8 cellular contexts compared by ENCODE assay signal in genomic region chr4:26583865-26584652, GRCh38. TPM values are rescaled to one million over a fixed set of nuclear protein-coding genes. Genes with fewer than 3 reads are reported as not detected.
DNase-seq lines count a peak whose midpoint lies in the region; ATAC-seq, FAIRE-seq and TF ChIP-seq lines count a peak whose summit lies in the region.

A gene with protein sequence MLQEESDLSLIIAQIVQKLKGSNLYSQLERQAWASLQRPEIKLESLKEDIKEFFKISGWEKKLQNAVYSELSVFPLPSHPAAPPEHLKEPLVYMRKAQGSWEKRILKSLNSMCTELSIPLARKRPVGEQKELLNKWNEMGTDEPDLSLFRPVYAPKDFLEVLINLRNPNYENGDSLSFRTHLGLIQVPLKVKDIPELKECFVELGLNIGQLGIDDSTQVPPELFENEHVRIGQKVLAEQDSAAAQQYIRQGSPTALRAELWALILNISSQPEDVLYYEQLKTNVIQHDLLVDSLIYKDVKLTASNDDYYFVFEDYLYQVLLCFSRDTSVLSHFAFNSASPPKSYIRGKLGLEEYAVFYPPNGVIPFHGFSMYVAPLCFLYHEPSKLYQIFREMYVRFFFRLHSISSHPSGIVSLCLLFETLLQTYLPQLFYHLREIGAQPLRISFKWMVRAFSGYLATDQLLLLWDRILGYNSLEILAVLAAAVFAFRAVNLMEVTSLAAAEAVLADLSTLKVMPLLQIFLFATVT (plus strand): TSS chr4:26584084. CDS start chr4:26584194, 110 bp downstream.

- no peak for FAIRE-seq in keratinocyte (lab: Jason Lieb, UNC)

- H4K20me1 ChIP-seq in keratinocyte (ENCODE audit: control insufficient read depth, extremely low read depth, insufficient read depth, low read length): no peaks in the 10 kb centered on the region

- dilution Hi-C loops in keratinocyte (cut with MboI; ENCODE audit: extremely low pct_ligation_motif_present, low sequenced_read_pairs): no loop called here

- peak within 1 kb of the TSS; percentile 73 for H3K27ac ChIP-seq in keratinocyte (ENCODE audit: control insufficient read depth, insufficient read depth, low read length)

- peak within 1 kb of the TSS; percentile 64 to 94 (median 89) for H3K4me3 ChIP-seq in keratinocyte (ENCODE audit: control insufficient read depth in 2 of 3, extremely low read depth in 1 of 3, insufficient read depth in 2 of 3, low read depth in 1 of 3, low read length in 3 of 3)

- H3K4me2 ChIP-seq in keratinocyte (ENCODE audit: control insufficient read depth, extremely low read depth, insufficient read depth, low read depth, low read length): peak within 1 kb of the TSS; percentile 93

- peak within 1 kb of the TSS; percentile 85 for H3K9ac ChIP-seq in keratinocyte (ENCODE audit: control insufficient read depth, extremely low read depth, insufficient read depth, low read length)

- ATAC-seq in GM19025 (IDR thresholded peaks at IDR 0.05; ENCODE audit: low read depth, unreplicated experiment) (peak; percentile 100), HG03280 (IDR thresholded peaks at IDR 0.05; ENCODE audit: unreplicated experiment) (peak; percentile 99)

- no peaks in the 10 kb centered on the region for H3K27me3 ChIP-seq in keratinocyte (ENCODE audit: control insufficient read depth, extremely low read depth, insufficient read depth, low read length)

- no peaks in the 10 kb centered on the region for H3K36me3 ChIP-seq in keratinocyte (ENCODE audit: control insufficient read depth in 2 of 2, extremely low read depth in 1 of 2, insufficient read depth in 2 of 2, low read length in 2 of 2)

- peaks cover 5% of the 10 kb centered on the region for H3K4me1 ChIP-seq in keratinocyte (ENCODE audit: control insufficient read depth, extremely low read depth, insufficient read depth, low read length)

- DNase-seq in AG09319 (ENCODE audit: extremely low read depth, low read depth) (peak; percentile 66), NCI-H345 (lab: John Stamatoyannopoulos, UW) (peak; percentile 90), cerebellar cortex (ENCODE audit: low spot score) (peak; percentile 94), keratinocyte (ENCODE audit: low read depth, low spot score) (no peak)
- DNase-seq in activated CD4-positive, CD25-positive, alpha-beta regulatory T cell treated with anti-CD3 and anti-CD28 coated beads, Interleukin-2, amount 50 U/mL, for 16 hours (ENCODE audit: low read depth, low spot score): peak; percentile 74
- peak; percentile 79 to 81 for DNase-seq in stimulated activated CD4-positive, alpha-beta T cell treated with anti-CD3 and anti-CD28 coated beads, Interleukin-15, amount 100 ng/mL, for 1 hour (ENCODE audit: low read depth in 1 of 2, low spot score in 1 of 2)

- H3K9me1 ChIP-seq in keratinocyte (ENCODE audit: control insufficient read depth, extremely low read depth, insufficient read depth, low read length): no peaks in the 10 kb centered on the region

- TF ChIP-seq CTCF in AG09319 (IDR thresholded peaks at IDR 0.05; ENCODE audit: low read depth, low read length) (no peak), keratinocyte (optimal IDR thresholded peaks at IDR 0.05 in 1 of 3, IDR thresholded peaks at IDR 0.05 in 1 of 3, conservative IDR thresholded peaks at IDR 0.05 in 1 of 3; ENCODE audit: extremely low read depth in 1 of 3, insufficient read depth in 2 of 3, low read length in 3 of 3) (peak in 1 of 3 experiments; percentile 5)

- no peaks in the 10 kb centered on the region for H3K9me3 ChIP-seq in keratinocyte (ENCODE audit: control insufficient read depth, low read depth, low read length)

- peaks cover 25% of the 10 kb centered on the region for H3K79me2 ChIP-seq in keratinocyte (ENCODE audit: control insufficient read depth, insufficient read depth, low read length)

- peak within 1 kb of the TSS; percentile 98 for H2AFZ ChIP-seq in keratinocyte (ENCODE audit: control insufficient read depth, low read length)

RNA-seq across cellular contexts. Expression of the gene that starts here (rescaled TPM):
- polyA plus RNA-seq in keratinocyte: 6.2 to 11.3 TPM (median 9.0 TPM) in 3 replicates
- polyA plus RNA-seq in keratinocyte (2011; ENCODE audit: low read depth): 3.1 TPM
- polyA plus RNA-seq in keratinocyte (2011; cell fraction: cytosol; rRNA removed): 6.1 and 14.7 TPM in 2 replicates
- 11.6 and 15.0 TPM in 2 replicates for polyA plus RNA-seq in keratinocyte (2011; cell fraction: nucleus; rRNA removed)
- 1.9 and 3.9 TPM in 2 replicates for polyA plus RNA-seq in keratinocyte (2012; ENCODE audit: low replicate concordance)
- 2.7 to 21.9 TPM (median 11.5 TPM) in 3 replicates for polyA minus RNA-seq in keratinocyte
- polyA minus RNA-seq in keratinocyte (2011; cell fraction: cytosol; rRNA and poly(A)+ RNA removed): 5.2 TPM
- 15.4 and 30.3 TPM in 2 replicates for polyA minus RNA-seq in keratinocyte (2011; cell fraction: nucleus; rRNA and poly(A)+ RNA removed)
